1 cellular context compared by ENCODE assay signal in the genomic region with DNA sequence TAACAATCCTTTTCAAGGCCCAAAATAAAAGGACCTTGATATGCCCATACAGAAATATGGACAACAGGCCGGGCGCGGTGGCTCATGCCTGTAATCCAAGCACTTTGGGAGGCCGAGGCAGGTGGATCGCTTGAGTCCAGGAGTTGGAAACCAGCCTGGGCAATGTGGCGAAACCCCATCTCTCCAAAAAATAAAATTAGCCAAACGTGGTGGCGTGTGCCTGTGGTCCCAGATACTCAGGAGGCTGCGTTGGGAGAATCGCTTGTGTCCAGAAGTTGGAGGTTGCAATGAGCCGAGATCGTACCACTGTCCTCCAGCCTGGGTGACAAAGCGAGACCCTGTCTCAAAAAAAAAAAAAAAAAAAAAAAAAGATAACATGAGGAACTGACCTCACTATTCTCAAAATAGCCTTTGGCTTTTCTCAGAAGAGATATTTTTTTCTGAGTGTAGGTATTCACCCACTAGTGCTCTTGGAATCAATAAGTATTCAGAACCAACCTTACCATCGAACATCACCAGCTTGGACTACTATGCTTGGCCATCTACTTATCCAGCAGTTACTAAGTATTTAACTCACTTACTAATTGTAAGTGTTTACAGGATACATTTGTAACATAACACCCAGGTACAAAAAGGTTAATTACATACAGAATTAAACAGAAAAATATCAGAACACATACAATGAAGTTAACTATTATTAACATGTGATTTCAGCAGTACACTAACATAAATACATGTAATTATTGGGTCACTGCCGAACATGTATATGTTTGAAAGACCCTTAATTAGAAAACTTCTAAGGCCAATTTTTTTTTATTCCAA.
TF ChIP-seq lines count a peak whose summit lies in the region.

No MANE protein-coding gene starts in this region.

TF ChIP-seq in K562, 482 proteins besides CTCF, POLR2A, EP300 and RAD21 (continued from another document):
- TF ChIP-seq, protein P1, sequence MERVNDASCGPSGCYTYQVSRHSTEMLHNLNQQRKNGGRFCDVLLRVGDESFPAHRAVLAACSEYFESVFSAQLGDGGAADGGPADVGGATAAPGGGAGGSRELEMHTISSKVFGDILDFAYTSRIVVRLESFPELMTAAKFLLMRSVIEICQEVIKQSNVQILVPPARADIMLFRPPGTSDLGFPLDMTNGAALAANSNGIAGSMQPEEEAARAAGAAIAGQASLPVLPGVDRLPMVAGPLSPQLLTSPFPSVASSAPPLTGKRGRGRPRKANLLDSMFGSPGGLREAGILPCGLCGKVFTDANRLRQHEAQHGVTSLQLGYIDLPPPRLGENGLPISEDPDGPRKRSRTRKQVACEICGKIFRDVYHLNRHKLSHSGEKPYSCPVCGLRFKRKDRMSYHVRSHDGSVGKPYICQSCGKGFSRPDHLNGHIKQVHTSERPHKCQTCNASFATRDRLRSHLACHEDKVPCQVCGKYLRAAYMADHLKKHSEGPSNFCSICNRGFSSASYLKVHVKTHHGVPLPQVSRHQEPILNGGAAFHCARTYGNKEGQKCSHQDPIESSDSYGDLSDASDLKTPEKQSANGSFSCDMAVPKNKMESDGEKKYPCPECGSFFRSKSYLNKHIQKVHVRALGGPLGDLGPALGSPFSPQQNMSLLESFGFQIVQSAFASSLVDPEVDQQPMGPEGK (CRISPR knock-in tag; IDR thresholded peaks at IDR 0.05; ENCODE audit: borderline replicate concordance), result no peak; the same call in 1 of the 2 replicates
- TF ChIP-seq, protein P2, sequence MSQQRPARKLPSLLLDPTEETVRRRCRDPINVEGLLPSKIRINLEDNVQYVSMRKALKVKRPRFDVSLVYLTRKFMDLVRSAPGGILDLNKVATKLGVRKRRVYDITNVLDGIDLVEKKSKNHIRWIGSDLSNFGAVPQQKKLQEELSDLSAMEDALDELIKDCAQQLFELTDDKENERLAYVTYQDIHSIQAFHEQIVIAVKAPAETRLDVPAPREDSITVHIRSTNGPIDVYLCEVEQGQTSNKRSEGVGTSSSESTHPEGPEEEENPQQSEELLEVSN (IDR thresholded peaks at IDR 0.05; ENCODE audit: borderline replicate concordance in 1 of 2, extremely low read depth in 1 of 2, insufficient read depth in 1 of 2, insufficient read length in 1 of 2, low read depth in 1 of 2, low read length in 1 of 2, poor library complexity in 1 of 2, severe bottlenecking in 1 of 2), result peak in 1 of 2 experiments; percentile 13
- TF ChIP-seq ZNF174 (CRISPR knock-in tag; IDR thresholded peaks at IDR 0.05) (no peak), CHD2 (IDR thresholded peaks at IDR 0.05; ENCODE audit: low read depth, low read length) (peak; percentile 23; the same call in 1 of the 2 replicates), NCOA4 (IDR thresholded peaks at IDR 0.05; ENCODE audit: partially characterized antibody) (no peak), ESRRB (CRISPR knock-in tag; IDR thresholded peaks at IDR 0.05; ENCODE audit: borderline replicate concordance) (0 out of 2 replicates have a peak, but pooled peaks have one; percentile 16), NBN (IDR thresholded peaks at IDR 0.05; ENCODE audit: low read depth) (0 out of 2 replicates have a peak, but pooled peaks have one; percentile 50), ZNF76 (CRISPR knock-in tag; IDR thresholded peaks at IDR 0.05; ENCODE audit: borderline replicate concordance) (no peak), DNMT1 (IDR thresholded peaks at IDR 0.05) (no peak), RBBP5 (IDR thresholded peaks at IDR 0.05; ENCODE audit: borderline replicate concordance, insufficient read depth, low read length, poor library complexity, severe bottlenecking) (no peak), TAF7 (tag; IDR thresholded peaks at IDR 0.05) (no peak), SMAD3 (CRISPR knock-in tag; conservative IDR thresholded peaks at IDR 0.05) (no peak)
- TF ChIP-seq, protein P3, sequence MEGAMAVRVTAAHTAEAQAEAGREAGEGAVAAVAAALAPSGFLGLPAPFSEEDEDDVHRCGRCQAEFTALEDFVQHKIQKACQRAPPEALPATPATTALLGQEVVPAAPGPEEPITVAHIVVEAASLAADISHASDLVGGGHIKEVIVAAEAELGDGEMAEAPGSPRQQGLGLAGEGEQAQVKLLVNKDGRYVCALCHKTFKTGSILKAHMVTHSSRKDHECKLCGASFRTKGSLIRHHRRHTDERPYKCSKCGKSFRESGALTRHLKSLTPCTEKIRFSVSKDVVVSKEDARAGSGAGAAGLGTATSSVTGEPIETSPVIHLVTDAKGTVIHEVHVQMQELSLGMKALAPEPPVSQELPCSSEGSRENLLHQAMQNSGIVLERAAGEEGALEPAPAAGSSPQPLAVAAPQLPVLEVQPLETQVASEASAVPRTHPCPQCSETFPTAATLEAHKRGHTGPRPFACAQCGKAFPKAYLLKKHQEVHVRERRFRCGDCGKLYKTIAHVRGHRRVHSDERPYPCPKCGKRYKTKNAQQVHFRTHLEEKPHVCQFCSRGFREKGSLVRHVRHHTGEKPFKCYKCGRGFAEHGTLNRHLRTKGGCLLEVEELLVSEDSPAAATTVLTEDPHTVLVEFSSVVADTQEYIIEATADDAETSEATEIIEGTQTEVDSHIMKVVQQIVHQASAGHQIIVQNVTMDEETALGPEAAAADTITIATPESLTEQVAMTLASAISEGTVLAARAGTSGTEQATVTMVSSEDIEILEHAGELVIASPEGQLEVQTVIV (CRISPR knock-in tag; IDR thresholded peaks at IDR 0.05; ENCODE audit: borderline replicate concordance), result no peak
- TF ChIP-seq, protein P4, sequence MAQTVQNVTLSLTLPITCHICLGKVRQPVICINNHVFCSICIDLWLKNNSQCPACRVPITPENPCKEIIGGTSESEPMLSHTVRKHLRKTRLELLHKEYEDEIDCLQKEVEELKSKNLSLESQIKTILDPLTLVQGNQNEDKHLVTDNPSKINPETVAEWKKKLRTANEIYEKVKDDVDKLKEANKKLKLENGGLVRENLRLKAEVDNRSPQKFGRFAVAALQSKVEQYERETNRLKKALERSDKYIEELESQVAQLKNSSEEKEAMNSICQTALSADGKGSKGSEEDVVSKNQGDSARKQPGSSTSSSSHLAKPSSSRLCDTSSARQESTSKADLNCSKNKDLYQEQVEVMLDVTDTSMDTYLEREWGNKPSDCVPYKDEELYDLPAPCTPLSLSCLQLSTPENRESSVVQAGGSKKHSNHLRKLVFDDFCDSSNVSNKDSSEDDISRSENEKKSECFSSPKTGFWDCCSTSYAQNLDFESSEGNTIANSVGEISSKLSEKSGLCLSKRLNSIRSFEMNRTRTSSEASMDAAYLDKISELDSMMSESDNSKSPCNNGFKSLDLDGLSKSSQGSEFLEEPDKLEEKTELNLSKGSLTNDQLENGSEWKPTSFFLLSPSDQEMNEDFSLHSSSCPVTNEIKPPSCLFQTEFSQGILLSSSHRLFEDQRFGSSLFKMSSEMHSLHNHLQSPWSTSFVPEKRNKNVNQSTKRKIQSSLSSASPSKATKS (CRISPR knock-in tag; IDR thresholded peaks at IDR 0.05), result no peak
